9 cellular contexts compared by ENCODE assay signal in genomic region chr17:44131372-44131771, GRCh38. TPM values are rescaled to one million over a fixed set of nuclear protein-coding genes. Genes with fewer than 3 reads are reported as not detected.
"Had no signal": no experiment of that assay in that cellular context is flagged by ENCODE, and none has a peak within 500 bp of the region (broad histone marks: within the 10 kb centered on the region; RNA-seq: fewer than 3 reads in every experiment).

No MANE protein-coding gene starts in this region.

RNA-seq across cellular contexts. Expression of gene ASB16, which starts 39.1 kb away (rescaled TPM):
- total RNA-seq: naive thymus-derived CD8-positive, alpha-beta T cell; natural killer cell; occipital lobe; osteoblast; osteocyte; pulmonary artery endothelial cell; renal cortical epithelial cell; smooth muscle cell had no signal
- polyA plus RNA-seq: neural cell had no signal
